In the genomic region with DNA sequence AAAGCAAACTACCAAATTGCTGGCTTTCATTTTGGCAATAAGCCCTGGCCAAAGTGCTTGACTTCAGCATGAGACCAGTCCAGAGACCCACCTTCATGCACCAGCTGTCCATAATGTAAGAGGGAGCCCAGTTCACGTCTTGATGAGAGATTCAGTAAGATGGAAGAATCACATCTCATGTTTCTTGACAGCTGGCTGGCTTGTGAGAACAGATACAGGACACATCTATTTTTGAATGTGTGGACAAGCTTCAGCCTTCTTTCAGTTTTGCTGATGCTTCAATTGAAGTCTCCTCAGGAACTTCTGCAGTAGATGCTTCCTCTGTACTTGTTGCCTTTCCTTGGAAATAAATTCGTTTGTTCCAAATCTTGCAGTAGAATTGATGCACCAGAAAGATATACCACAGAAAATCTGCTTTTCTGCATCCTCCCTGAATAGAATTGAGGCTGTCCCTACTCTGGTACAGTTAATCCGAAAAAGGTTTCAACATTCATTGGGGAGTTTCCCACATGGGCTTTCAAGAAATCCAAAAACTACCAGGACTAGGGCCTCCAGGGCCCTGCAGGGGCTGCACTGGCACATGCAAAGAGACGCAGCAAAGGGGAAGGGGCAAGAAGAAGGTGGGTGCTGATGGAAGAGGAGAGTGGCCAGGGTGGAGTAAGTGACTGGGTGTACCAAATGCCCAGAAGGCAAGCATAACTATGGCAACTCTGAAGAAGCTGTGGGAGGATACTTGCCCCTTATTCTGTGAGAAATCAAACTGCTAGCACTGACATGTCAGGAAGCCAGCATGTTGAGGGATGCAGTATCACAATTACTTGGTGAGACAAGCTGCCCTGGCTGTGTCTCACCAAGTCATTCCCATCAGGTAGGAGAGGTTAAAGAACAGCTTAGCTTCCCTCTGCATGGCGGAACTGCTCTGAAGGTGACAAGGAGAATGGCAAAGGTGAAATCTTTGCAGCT, we compare ENCODE assay signal across 25 cellular contexts. TPM values are rescaled to one million over a fixed set of nuclear protein-coding genes. Genes with fewer than 3 reads are reported as not detected.
"Had no signal": no experiment of that assay in that cellular context is flagged by ENCODE, and none has a peak within 500 bp of the region (broad histone marks: within the 10 kb centered on the region; RNA-seq: fewer than 3 reads in every experiment).

No MANE protein-coding gene starts in this region.

- H3K36me3 ChIP-seq: cardiac muscle cell, esophagus muscularis mucosa, gastroesophageal sphincter, heart right ventricle, tibial nerve, uterus had no signal

- DNase-seq: activated CD4-positive, alpha-beta memory T cell treated with anti-CD3 and anti-CD28 coated beads, Interleukin-2, amount 10 ng/mL, durations not matched to agents 7 days and 5 days; activated CD4-positive, alpha-beta T cell treated with anti-CD3 and anti-CD28 coated beads for 4 hours; activated CD8-positive, alpha-beta memory T cell treated with anti-CD3 and anti-CD28 coated beads, Interleukin-2, amount 10 ng/mL, durations not matched to agents 7 days and 5 days; activated naive CD4-positive, alpha-beta T cell; activated naive CD8-positive, alpha-beta T cell treated with anti-CD3 and anti-CD28 coated beads, Interleukin-2, amount 10 ng/mL, durations not matched to agents 7 days and 5 days; amygdala; dermis blood vessel endothelial cell; effector memory CD4-positive, alpha-beta T cell; heart right ventricle; naive B cell; stimulated activated CD4-positive, alpha-beta T cell treated with anti-CD3 and anti-CD28 coated beads, Interleukin-2, amount 100 ng/mL, for 24 hours; stimulated activated naive CD8-positive, alpha-beta T cell treated with anti-CD3 and anti-CD28 coated beads, Interleukin-15, Interleukin-2, amounts not matched to agents 100 U/mL and 50 U/mL, for 24 hours; substantia nigra; uterus had no signal

- H3K4me1 ChIP-seq: esophagus muscularis mucosa, gastroesophageal sphincter, heart right ventricle, tibial nerve, uterus had no signal

- H3K4me3 Mint-ChIP-seq: activated CD4-positive, alpha-beta memory T cell treated with anti-CD3 and anti-CD28 coated beads, Interleukin-2, amount 10 ng/mL, durations not matched to agents 7 days and 5 days; activated CD8-positive, alpha-beta memory T cell treated with anti-CD3 and anti-CD28 coated beads, Interleukin-2, amount 10 ng/mL, durations not matched to agents 7 days and 5 days; activated naive CD8-positive, alpha-beta T cell treated with anti-CD3 and anti-CD28 coated beads, Interleukin-2, amount 10 ng/mL, durations not matched to agents 7 days and 5 days; activated T-helper 17 cell treated with anti-CD3 and anti-CD28 coated beads, Interleukin-2, amount 50 U/mL, for 72 hours; memory B cell; naive B cell; neural crest cell; WTC11 had no signal

- H3K4me1 Mint-ChIP-seq: activated CD4-positive, alpha-beta memory T cell treated with anti-CD3 and anti-CD28 coated beads, Interleukin-2, amount 10 ng/mL, durations not matched to agents 7 days and 5 days; activated CD8-positive, alpha-beta memory T cell treated with anti-CD3 and anti-CD28 coated beads, Interleukin-2, amount 10 ng/mL, durations not matched to agents 7 days and 5 days; activated naive CD8-positive, alpha-beta T cell treated with anti-CD3 and anti-CD28 coated beads, Interleukin-2, amount 10 ng/mL, durations not matched to agents 7 days and 5 days; activated T-helper 17 cell treated with anti-CD3 and anti-CD28 coated beads, Interleukin-2, amount 50 U/mL, for 72 hours; naive B cell; neural crest cell; WTC11 had no signal

- H3K27ac Mint-ChIP-seq: activated CD4-positive, alpha-beta memory T cell treated with anti-CD3 and anti-CD28 coated beads, Interleukin-2, amount 10 ng/mL, durations not matched to agents 7 days and 5 days; activated CD8-positive, alpha-beta memory T cell treated with anti-CD3 and anti-CD28 coated beads, Interleukin-2, amount 10 ng/mL, durations not matched to agents 7 days and 5 days; activated naive CD8-positive, alpha-beta T cell treated with anti-CD3 and anti-CD28 coated beads, Interleukin-2, amount 10 ng/mL, durations not matched to agents 7 days and 5 days; activated T-helper 17 cell treated with anti-CD3 and anti-CD28 coated beads, Interleukin-2, amount 50 U/mL, for 72 hours; memory B cell; naive B cell; progenitor cell of endocrine pancreas; WTC11 had no signal

- H3K36me3 Mint-ChIP-seq: activated naive CD8-positive, alpha-beta T cell treated with anti-CD3 and anti-CD28 coated beads, Interleukin-2, amount 10 ng/mL, durations not matched to agents 7 days and 5 days; memory B cell; naive B cell had no signal

- H3K27ac ChIP-seq: cardiac muscle cell, esophagus muscularis mucosa, gastroesophageal sphincter, heart right ventricle, tibial nerve, uterus had no signal

- ATAC-seq: activated CD8-positive, alpha-beta memory T cell treated with anti-CD3 and anti-CD28 coated beads, Interleukin-2, amount 10 ng/mL, durations not matched to agents 7 days and 5 days; activated T-helper 17 cell treated with anti-CD3 and anti-CD28 coated beads, Interleukin-2, amount 50 U/mL, for 72 hours; gastroesophageal sphincter; heart right ventricle; stimulated activated naive CD8-positive, alpha-beta T cell treated with anti-CD3 and anti-CD28 coated beads, Interleukin-15, Interleukin-2, amounts not matched to agents 100 U/mL and 50 U/mL, for 24 hours; WTC11 had no signal

- H3K9me3 ChIP-seq: esophagus muscularis mucosa, gastroesophageal sphincter, heart right ventricle, tibial nerve, uterus had no signal

- H3K27me3 ChIP-seq: cardiac muscle cell, esophagus muscularis mucosa, gastroesophageal sphincter, heart right ventricle, tibial nerve, uterus had no signal

- H3K9me3 Mint-ChIP-seq: activated naive CD8-positive, alpha-beta T cell treated with anti-CD3 and anti-CD28 coated beads, Interleukin-2, amount 10 ng/mL, durations not matched to agents 7 days and 5 days; activated T-helper 17 cell treated with anti-CD3 and anti-CD28 coated beads, Interleukin-2, amount 50 U/mL, for 72 hours; memory B cell; naive B cell; neural crest cell had no signal

- H3K4me3 ChIP-seq: cardiac muscle cell, esophagus muscularis mucosa, gastroesophageal sphincter, heart right ventricle, tibial nerve, uterus had no signal

- H3K27me3 Mint-ChIP-seq: activated CD4-positive, alpha-beta memory T cell treated with anti-CD3 and anti-CD28 coated beads, Interleukin-2, amount 10 ng/mL, durations not matched to agents 7 days and 5 days; activated CD8-positive, alpha-beta memory T cell treated with anti-CD3 and anti-CD28 coated beads, Interleukin-2, amount 10 ng/mL, durations not matched to agents 7 days and 5 days; activated naive CD8-positive, alpha-beta T cell treated with anti-CD3 and anti-CD28 coated beads, Interleukin-2, amount 10 ng/mL, durations not matched to agents 7 days and 5 days; activated T-helper 17 cell treated with anti-CD3 and anti-CD28 coated beads, Interleukin-2, amount 50 U/mL, for 72 hours; memory B cell; naive B cell; progenitor cell of endocrine pancreas had no signal

RNA-seq across cellular contexts. Expression of a gene that starts 37.3 kb away (rescaled TPM):
- total RNA-seq: cardiac muscle cell, chondrocyte, mononuclear cell, neural crest cell, progenitor cell of endocrine pancreas, uterus had no signal
- polyA plus RNA-seq: cardiac muscle cell had no signal
